In the genomic region with DNA sequence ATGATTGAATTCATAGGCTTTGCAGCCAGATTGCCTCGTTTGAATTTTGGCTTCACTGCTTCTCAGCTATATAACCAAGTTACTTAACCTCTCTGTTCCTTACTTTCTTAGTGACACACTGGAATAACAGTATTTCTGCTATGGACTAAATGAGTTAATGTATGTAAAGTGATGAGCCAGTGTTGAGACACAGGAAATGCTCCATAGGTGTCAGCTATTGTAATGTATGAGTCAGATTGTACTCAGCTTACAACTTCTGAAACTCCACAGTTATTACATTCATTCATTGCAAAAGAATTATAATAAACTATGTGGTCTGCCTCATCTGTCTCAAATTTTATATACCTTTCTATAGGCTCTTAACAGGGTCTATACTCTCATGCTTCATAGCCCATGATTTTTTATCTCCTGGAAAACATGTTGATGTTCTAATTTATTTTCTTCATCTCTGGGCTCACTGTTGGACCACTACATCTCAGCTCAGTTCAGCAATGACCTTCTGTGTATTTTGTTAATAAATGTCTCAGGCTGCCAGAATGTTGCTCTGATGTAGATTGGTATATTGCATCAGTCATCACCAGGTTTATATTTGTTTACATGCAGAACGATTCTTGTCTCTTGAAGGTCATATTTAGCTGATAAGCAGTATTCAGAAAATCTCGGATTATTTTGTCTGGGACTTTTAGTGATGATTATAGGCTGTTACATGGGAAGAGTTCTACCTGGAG, we compare ENCODE assay signal across 8 cellular contexts.
DNase-seq lines count a peak whose midpoint lies in the region; TF ChIP-seq lines count a peak whose summit lies in the region.

No MANE protein-coding gene starts in this region.

- intact Hi-C loops in PC-9 (cut with micrococcal nuclease; ENCODE audit: unreplicated experiment) = no loop called here

- H3K4me2 ChIP-seq in PC-9 = peak overlapping the region; percentile 34

- BruUV-seq in PC-9 (replicated peaks; lab: Mats Ljungman, UMichigan) = no TSS peak

- H3K4me3 ChIP-seq in PC-9 (no peak overlapping the region), WERI-Rb-1 (ENCODE audit: low read depth, low read length) (no peak overlapping the region)

- peak overlapping the region; percentile 74 for H3K27ac ChIP-seq in PC-9
- no peak overlapping the region for H3K27ac ChIP-seq in WERI-Rb-1

- H3K36me3 ChIP-seq in PC-9 (ENCODE audit: low read depth) = no peaks in the 10 kb centered on the region
- no peaks in the 10 kb centered on the region; the same call in 1 of the 2 replicates for H3K36me3 ChIP-seq in WERI-Rb-1

- H3K9me3 ChIP-seq in PC-9 (ENCODE audit: insufficient read depth, low read depth) = no peaks in the 10 kb centered on the region
- H3K9me3 ChIP-seq in WERI-Rb-1 (ENCODE audit: severe bottlenecking) = no peaks in the 10 kb centered on the region

- POLR2A ChIA-PET in PC-9 (lab: Charles Lee; ENCODE audit: unreplicated experiment) = interaction anchor here (0.6 to 0.7 kb wide), 3 partner anchors 590 to 1233 kb away, joined by 3 to 4 read pairs (median 4); no protein-coding TSS in a partner anchor

- H3K4me1 ChIP-seq in PC-9 (replicated peaks; ENCODE audit: insufficient read depth) = peaks cover 26% of the 10 kb centered on the region

- peaks cover 25% of the 10 kb centered on the region for H3K79me2 ChIP-seq in PC-9 (ENCODE audit: low read depth)

- peaks cover 41% of the 10 kb centered on the region for H3K36me3 Mint-ChIP-seq in HFFc6 (ENCODE audit: low read depth)

- peaks cover 78% of the 10 kb centered on the region for H3K4me1 Mint-ChIP-seq in HFFc6 (ENCODE audit: low read depth)

- H4K20me1 ChIP-seq in PC-9 (ENCODE audit: insufficient read depth) = no peaks in the 10 kb centered on the region

- H3K27me3 Mint-ChIP-seq in HFFc6 (ENCODE audit: insufficient read depth) = no peaks in the 10 kb centered on the region; the same call in 1 of the 2 replicates

- peak overlapping the region; percentile 7 for H3K4me3 Mint-ChIP-seq in HFFc6

- peaks cover 33% of the 10 kb centered on the region for H3F3A ChIP-seq in PC-9 (ENCODE audit: insufficient read depth, low read depth)

- H2AFZ ChIP-seq in PC-9 = no peak overlapping the region

- in situ Hi-C loops in GM13977 (cut with MboI; ENCODE audit: low pct_unique_long_range_greater_than_20kb, low sequenced_read_pairs, unreplicated experiment) = no loop called here

- peak; percentile 21 for DNase-seq in GM13977 (ENCODE audit: low spot score)
- DNase-seq in HFFc6 = peak; percentile 60
- DNase-seq in PC-9 = peak in 1 of 2 experiments; percentile 84
- peak; percentile 78 for DNase-seq in iris pigment epithelial cell (ENCODE audit: low read depth)
- no peak for DNase-seq in medulla oblongata (ENCODE audit: extremely low spot score)
- no peak for DNase-seq in WERI-Rb-1
- no peak for DNase-seq in ureter (ENCODE audit: low spot score)
- DNase-seq in DMS79 (lab: John Stamatoyannopoulos, UW) = no peak

- no peaks in the 10 kb centered on the region for H3K9me3 Mint-ChIP-seq in HFFc6

- CTCF ChIA-PET in PC-9 (lab: Charles Lee) = interaction anchor here (0.7 kb wide), 1 partner anchor 994 kb away, joined by 3 read pairs; no protein-coding TSS in a partner anchor

- H3K9me2 ChIP-seq in PC-9 (ENCODE audit: insufficient read depth) = no peaks in the 10 kb centered on the region

- no peaks in the 10 kb centered on the region for H3K27me3 ChIP-seq in PC-9 (ENCODE audit: insufficient read depth, low read depth)
- H3K27me3 ChIP-seq in WERI-Rb-1 (ENCODE audit: insufficient read depth, low read depth, severe bottlenecking) = no peaks in the 10 kb centered on the region

- TF ChIP-seq CTCF in GM13977 (IDR thresholded peaks at IDR 0.05; ENCODE audit: extremely low read depth, insufficient read depth, missing control alignments) (no peak), HFFc6 (IDR thresholded peaks at IDR 0.05) (no peak), PC-9 (conservative IDR thresholded peaks at IDR 0.05) (no peak), WERI-Rb-1 (IDR thresholded peaks at IDR 0.05; ENCODE audit: low read depth, low read length) (no peak)

- H3K27ac Mint-ChIP-seq in HFFc6 = peak overlapping the region; percentile 46

Comparison
In these comparisons a context has a peak if more than half of its experiments do, and no peak if none do; other contexts are left out.
1. DNase-seq: peak in GM13977 (single experiment), HFFc6 (single experiment) and iris pigment epithelial cell (single experiment); none in medulla oblongata (single experiment), WERI-Rb-1 (single experiment), ureter (single experiment) and DMS79 (single experiment).